In the genomic region with DNA sequence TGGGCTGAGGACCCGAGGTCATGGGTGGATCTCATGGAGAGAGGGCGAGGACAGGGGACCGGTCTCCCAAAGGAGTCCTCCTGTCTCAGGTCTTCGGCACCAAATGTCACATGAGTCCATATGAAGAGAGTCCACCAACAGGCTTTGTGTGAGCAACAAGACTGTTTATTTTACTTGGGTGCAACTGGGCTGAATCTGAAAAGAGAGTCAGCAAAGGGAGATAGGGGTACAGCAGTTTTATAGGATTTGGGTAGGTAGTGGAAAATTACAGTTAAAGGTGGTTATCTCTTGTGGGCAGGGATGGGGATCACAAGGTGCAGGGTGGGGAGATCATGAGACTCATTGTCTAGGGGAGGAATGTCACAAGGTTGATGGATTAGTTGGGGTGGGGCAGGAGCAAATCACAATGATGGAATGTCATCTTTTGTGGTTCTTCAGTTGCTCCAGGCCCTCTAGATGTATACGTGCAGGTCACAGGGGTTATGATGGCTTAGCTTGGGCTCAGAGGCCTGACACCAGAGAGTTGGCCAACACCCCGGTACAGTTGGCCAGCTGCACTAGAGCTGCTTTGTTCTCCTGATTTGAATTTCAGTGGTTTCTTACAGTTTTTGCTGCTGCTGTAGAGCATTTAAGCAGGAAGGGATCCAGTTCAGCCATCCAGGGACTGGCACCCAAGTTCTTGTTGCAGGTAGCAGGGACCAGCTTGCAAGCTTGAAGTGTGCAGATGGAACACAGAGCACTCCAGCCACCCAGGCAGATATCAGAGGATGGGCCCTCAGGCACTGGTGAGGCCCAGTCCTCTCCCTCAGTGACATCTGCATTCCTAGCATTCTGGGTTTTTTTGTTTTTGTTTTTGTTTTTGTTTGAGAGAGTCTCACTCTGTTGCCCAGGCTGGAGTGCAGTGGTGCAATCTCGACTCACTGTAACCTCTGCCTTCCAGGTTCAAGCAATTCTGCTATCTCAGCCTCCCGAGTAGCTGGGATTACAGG, we compare ENCODE assay signal across 1 cellular context.
A peak's percentile ranks its signal among the peaks of the same experiment; 100 is the strongest.
TF ChIP-seq lines count a peak whose summit lies in the region.

No MANE protein-coding gene starts in this region.

TF ChIP-seq in K562, 482 proteins besides CTCF, POLR2A, EP300 and RAD21 (continued from another document and continues in another):
- TF ChIP-seq, protein P1, sequence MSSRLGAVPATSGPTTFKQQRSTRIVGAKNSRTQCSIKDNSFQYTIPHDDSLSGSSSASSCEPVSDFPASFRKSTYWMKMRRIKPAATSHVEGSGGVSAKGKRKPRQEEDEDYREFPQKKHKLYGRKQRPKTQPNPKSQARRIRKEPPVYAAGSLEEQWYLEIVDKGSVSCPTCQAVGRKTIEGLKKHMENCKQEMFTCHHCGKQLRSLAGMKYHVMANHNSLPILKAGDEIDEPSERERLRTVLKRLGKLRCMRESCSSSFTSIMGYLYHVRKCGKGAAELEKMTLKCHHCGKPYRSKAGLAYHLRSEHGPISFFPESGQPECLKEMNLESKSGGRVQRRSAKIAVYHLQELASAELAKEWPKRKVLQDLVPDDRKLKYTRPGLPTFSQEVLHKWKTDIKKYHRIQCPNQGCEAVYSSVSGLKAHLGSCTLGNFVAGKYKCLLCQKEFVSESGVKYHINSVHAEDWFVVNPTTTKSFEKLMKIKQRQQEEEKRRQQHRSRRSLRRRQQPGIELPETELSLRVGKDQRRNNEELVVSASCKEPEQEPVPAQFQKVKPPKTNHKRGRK (tag; IDR thresholded peaks at IDR 0.05): no peak
- TF ChIP-seq MYC (IDR thresholded peaks at IDR 0.05; ENCODE audit: low read depth, low read length) (no peak), MYC (CRISPR knock-in tag; IDR thresholded peaks at IDR 0.05; ENCODE audit: borderline replicate concordance, low read depth) (peak; percentile 96), CXXC5 (CRISPR knock-in tag; IDR thresholded peaks at IDR 0.05) (peak; percentile 46), CEBPG (CRISPR knock-in tag; IDR thresholded peaks at IDR 0.05) (peak; percentile 69; the same call in 1 of the 2 replicates), CEBPG (tag; conservative IDR thresholded peaks at IDR 0.05 in 1 of 2, IDR thresholded peaks at IDR 0.05 in 1 of 2) (peak in 1 of 2 experiments; percentile 5; a peak in 1 of 4 replicates), POLR3G (IDR thresholded peaks at IDR 0.05; ENCODE audit: extremely low read depth, insufficient read length, insufficient replicate concordance) (no peak), ZNF668 (CRISPR knock-in tag; IDR thresholded peaks at IDR 0.05) (peak; percentile 94), LCOR (CRISPR knock-in tag; IDR thresholded peaks at IDR 0.05) (peak; percentile 61; the same call in 1 of the 2 replicates), FUS (optimal IDR thresholded peaks at IDR 0.05; ENCODE audit: low read depth, low read length) (no peak), HDAC6 (IDR thresholded peaks at IDR 0.05; ENCODE audit: low read depth, low read length) (no peak), MIER1 (IDR thresholded peaks at IDR 0.05; ENCODE audit: low read depth) (no peak), TCF3 (CRISPR knock-in tag; IDR thresholded peaks at IDR 0.05) (peak; percentile 96), FOXK2 (conservative IDR thresholded peaks at IDR 0.05 in 1 of 2, IDR thresholded peaks at IDR 0.05 in 1 of 2; ENCODE audit: low read depth in 2 of 2) (peak; percentile 49 to 55; a peak in 2 of 4 replicates), ZNF444 (CRISPR knock-in tag; IDR thresholded peaks at IDR 0.05) (0 out of 2 replicates have a peak, but pooled peaks have one; percentile 40), TFAM (CRISPR knock-in tag; conservative IDR thresholded peaks at IDR 0.05) (no peak), PYGO2 (tag; IDR thresholded peaks at IDR 0.05) (peak; percentile 43; the same call in 1 of the 2 replicates)
- TF ChIP-seq, protein P2, sequence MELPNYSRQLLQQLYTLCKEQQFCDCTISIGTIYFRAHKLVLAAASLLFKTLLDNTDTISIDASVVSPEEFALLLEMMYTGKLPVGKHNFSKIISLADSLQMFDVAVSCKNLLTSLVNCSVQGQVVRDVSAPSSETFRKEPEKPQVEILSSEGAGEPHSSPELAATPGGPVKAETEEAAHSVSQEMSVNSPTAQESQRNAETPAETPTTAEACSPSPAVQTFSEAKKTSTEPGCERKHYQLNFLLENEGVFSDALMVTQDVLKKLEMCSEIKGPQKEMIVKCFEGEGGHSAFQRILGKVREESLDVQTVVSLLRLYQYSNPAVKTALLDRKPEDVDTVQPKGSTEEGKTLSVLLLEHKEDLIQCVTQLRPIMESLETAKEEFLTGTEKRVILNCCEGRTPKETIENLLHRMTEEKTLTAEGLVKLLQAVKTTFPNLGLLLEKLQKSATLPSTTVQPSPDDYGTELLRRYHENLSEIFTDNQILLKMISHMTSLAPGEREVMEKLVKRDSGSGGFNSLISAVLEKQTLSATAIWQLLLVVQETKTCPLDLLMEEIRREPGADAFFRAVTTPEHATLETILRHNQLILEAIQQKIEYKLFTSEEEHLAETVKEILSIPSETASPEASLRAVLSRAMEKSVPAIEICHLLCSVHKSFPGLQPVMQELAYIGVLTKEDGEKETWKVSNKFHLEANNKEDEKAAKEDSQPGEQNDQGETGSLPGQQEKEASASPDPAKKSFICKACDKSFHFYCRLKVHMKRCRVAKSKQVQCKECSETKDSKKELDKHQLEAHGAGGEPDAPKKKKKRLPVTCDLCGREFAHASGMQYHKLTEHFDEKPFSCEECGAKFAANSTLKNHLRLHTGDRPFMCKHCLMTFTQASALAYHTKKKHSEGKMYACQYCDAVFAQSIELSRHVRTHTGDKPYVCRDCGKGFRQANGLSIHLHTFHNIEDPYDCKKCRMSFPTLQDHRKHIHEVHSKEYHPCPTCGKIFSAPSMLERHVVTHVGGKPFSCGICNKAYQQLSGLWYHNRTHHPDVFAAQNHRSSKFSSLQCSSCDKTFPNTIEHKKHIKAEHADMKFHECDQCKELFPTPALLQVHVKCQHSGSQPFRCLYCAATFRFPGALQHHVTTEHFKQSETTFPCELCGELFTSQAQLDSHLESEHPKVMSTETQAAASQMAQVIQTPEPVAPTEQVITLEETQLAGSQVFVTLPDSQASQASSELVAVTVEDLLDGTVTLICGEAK (IDR thresholded peaks at IDR 0.05): no peak
- TF ChIP-seq, protein P2 (CRISPR knock-in tag; IDR thresholded peaks at IDR 0.05): no peak
- TF ChIP-seq, protein P3, sequence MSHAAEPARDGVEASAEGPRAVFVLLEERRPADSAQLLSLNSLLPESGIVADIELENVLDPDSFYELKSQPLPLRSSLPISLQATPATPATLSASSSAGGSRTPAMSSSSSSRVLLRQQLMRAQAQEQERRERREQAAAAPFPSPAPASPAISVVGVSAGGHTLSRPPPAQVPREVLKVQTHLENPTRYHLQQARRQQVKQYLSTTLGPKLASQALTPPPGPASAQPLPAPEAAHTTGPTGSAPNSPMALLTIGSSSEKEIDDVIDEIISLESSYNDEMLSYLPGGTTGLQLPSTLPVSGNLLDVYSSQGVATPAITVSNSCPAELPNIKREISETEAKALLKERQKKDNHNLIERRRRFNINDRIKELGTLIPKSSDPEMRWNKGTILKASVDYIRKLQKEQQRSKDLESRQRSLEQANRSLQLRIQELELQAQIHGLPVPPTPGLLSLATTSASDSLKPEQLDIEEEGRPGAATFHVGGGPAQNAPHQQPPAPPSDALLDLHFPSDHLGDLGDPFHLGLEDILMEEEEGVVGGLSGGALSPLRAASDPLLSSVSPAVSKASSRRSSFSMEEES (CRISPR knock-in tag; IDR thresholded peaks at IDR 0.05): peak; percentile 84
- TF ChIP-seq, protein P4, sequence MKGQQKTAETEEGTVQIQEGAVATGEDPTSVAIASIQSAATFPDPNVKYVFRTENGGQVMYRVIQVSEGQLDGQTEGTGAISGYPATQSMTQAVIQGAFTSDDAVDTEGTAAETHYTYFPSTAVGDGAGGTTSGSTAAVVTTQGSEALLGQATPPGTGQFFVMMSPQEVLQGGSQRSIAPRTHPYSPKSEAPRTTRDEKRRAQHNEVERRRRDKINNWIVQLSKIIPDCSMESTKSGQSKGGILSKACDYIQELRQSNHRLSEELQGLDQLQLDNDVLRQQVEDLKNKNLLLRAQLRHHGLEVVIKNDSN (CRISPR knock-in tag; IDR thresholded peaks at IDR 0.05): peak; percentile 69
- TF ChIP-seq, protein P5, sequence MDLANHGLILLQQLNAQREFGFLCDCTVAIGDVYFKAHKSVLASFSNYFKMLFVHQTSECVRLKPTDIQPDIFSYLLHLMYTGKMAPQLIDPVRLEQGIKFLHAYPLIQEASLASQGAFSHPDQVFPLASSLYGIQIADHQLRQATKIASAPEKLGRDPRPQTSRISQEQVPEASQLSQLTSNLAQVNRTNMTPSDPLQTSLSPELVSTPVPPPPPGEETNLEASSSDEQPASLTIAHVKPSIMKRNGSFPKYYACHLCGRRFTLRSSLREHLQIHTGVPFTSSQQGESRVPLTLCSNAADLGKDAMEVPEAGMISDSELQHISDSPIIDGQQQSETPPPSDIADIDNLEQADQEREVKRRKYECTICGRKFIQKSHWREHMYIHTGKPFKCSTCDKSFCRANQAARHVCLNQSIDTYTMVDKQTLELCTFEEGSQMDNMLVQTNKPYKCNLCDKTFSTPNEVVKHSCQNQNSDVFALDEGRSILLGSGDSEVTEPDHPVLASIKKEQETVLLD (IDR thresholded peaks at IDR 0.05): no peak
- TF ChIP-seq, protein P6, sequence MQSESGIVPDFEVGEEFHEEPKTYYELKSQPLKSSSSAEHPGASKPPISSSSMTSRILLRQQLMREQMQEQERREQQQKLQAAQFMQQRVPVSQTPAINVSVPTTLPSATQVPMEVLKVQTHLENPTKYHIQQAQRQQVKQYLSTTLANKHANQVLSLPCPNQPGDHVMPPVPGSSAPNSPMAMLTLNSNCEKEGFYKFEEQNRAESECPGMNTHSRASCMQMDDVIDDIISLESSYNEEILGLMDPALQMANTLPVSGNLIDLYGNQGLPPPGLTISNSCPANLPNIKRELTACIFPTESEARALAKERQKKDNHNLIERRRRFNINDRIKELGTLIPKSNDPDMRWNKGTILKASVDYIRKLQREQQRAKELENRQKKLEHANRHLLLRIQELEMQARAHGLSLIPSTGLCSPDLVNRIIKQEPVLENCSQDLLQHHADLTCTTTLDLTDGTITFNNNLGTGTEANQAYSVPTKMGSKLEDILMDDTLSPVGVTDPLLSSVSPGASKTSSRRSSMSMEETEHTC (IDR thresholded peaks at IDR 0.05): peak; percentile 62; the same call in 1 of the 2 replicates
- TF ChIP-seq, protein P7, sequence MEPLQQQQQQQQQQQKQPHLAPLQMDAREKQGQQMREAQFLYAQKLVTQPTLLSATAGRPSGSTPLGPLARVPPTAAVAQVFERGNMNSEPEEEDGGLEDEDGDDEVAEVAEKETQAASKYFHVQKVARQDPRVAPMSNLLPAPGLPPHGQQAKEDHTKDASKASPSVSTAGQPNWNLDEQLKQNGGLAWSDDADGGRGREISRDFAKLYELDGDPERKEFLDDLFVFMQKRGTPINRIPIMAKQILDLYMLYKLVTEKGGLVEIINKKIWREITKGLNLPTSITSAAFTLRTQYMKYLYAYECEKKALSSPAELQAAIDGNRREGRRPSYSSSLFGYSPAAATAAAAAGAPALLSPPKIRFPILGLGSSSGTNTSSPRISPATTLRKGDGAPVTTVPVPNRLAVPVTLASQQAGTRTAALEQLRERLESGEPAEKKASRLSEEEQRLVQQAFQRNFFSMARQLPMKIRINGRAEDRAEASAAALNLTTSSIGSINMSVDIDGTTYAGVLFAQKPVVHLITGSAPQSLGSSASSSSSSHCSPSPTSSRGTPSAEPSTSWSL (CRISPR knock-in tag; IDR thresholded peaks at IDR 0.05; ENCODE audit: borderline replicate concordance): peak; percentile 98; the same call in 1 of the 2 replicates
- TF ChIP-seq, protein P8, sequence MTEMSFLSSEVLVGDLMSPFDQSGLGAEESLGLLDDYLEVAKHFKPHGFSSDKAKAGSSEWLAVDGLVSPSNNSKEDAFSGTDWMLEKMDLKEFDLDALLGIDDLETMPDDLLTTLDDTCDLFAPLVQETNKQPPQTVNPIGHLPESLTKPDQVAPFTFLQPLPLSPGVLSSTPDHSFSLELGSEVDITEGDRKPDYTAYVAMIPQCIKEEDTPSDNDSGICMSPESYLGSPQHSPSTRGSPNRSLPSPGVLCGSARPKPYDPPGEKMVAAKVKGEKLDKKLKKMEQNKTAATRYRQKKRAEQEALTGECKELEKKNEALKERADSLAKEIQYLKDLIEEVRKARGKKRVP (CRISPR knock-in tag; IDR thresholded peaks at IDR 0.05): peak; percentile 90
- TF ChIP-seq, protein P9, sequence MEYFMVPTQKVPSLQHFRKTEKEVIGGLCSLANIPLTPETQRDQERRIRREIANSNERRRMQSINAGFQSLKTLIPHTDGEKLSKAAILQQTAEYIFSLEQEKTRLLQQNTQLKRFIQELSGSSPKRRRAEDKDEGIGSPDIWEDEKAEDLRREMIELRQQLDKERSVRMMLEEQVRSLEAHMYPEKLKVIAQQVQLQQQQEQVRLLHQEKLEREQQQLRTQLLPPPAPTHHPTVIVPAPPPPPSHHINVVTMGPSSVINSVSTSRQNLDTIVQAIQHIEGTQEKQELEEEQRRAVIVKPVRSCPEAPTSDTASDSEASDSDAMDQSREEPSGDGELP (CRISPR knock-in tag; IDR thresholded peaks at IDR 0.05; ENCODE audit: borderline replicate concordance): peak; percentile 78
